Comparison of ENCODE assay signal across 21 cellular contexts in genomic region chr7:23967949-23968599, GRCh38.
DNase-seq lines count a peak whose midpoint lies in the region; ATAC-seq and TF ChIP-seq lines count a peak whose summit lies in the region.
"Had no signal": no experiment of that assay in that cellular context is flagged by ENCODE, and none has a peak within 500 bp of the region (broad histone marks: within the 10 kb centered on the region; RNA-seq: fewer than 3 reads in every experiment).

No MANE protein-coding gene starts in this region.

- H3K9me3 Mint-ChIP-seq in activated CD4-positive, alpha-beta T cell treated with anti-CD3 and anti-CD28 coated beads, Interleukin-2, amount 10 ng/mL, durations not matched to agents 24 days and 14 days: peaks cover 4% of the 10 kb centered on the region
- H3K9me3 Mint-ChIP-seq in GM23338: no peaks in the 10 kb centered on the region
- 0 out of 2 replicates have a peak, but pooled peaks cover 5% of the 10 kb centered on the region for H3K9me3 Mint-ChIP-seq in WTC11
- H3K9me3 Mint-ChIP-seq in neural progenitor cell: peaks cover 6% of the 10 kb centered on the region
- H3K9me3 Mint-ChIP-seq: activated CD4-positive, alpha-beta T cell treated with anti-CD3 and anti-CD28 coated beads, Interleukin-2, amount 10 ng/mL, durations not matched to agents 7 days and 5 days had no signal

- H3K4me2 ChIP-seq in GM23338 (no peak overlapping the region), neural progenitor cell (peak overlapping the region; percentile 40)
- H3K4me2 ChIP-seq: KMS-11 had no signal

- H2AFZ ChIP-seq in GM23338 (peak overlapping the region; percentile 95), neural progenitor cell (replicated peaks) (peak overlapping the region; percentile 36)

- DNase-seq in activated CD4-positive, alpha-beta T cell treated with anti-CD3 and anti-CD28 coated beads, Interleukin-2, amount 10 ng/mL, durations not matched to agents 24 days and 14 days: peak; percentile 58
- no peak for DNase-seq in activated CD4-positive, alpha-beta T cell treated with anti-CD3 and anti-CD28 coated beads for 1 hour
- DNase-seq in GM23338 (ENCODE audit: low spot score) (peak; percentile 14), WTC11 (ENCODE audit: low spot score) (no peak), neural progenitor cell (ENCODE audit: low spot score) (peak; percentile 29)
- no peak for DNase-seq in central memory CD4-positive, alpha-beta T cell
- DNase-seq: ACHN; activated CD4-positive, alpha-beta T cell treated with anti-CD3 and anti-CD28 coated beads, Interleukin-2, amount 10 ng/mL, durations not matched to agents 7 days and 5 days; activated naive CD4-positive, alpha-beta T cell treated with Interleukin-2 at 50 U/mL for 16 hours; islet precursor cell; midbrain; NCI-H187 treated with DMSO at 0.1 percent for 48 hours; NCI-H774; testis had no signal

- no peak overlapping the region for H3K9ac ChIP-seq in neural progenitor cell
- H3K9ac ChIP-seq: KMS-11 had no signal

- no peak overlapping the region for H3K27ac ChIP-seq in GM23338 (ENCODE audit: low read depth)
- H3K27ac ChIP-seq in neural progenitor cell: peak overlapping the region; percentile 56
- H3K27ac ChIP-seq: breast epithelium, gastroesophageal sphincter, KMS-11, skin epidermis, testis had no signal

- H3F3A ChIP-seq in GM23338 (replicated peaks; ENCODE audit: low read depth) (no peaks in the 10 kb centered on the region), neural progenitor cell (ENCODE audit: low read depth) (peaks cover 9% of the 10 kb centered on the region)

- no peaks in the 10 kb centered on the region for H3K27me3 Mint-ChIP-seq in activated CD4-positive, alpha-beta T cell treated with anti-CD3 and anti-CD28 coated beads, Interleukin-2, amount 10 ng/mL, durations not matched to agents 24 days and 14 days
- no peaks in the 10 kb centered on the region for H3K27me3 Mint-ChIP-seq in GM23338 (ENCODE audit: insufficient read depth, low read depth, poor library complexity)
- H3K27me3 Mint-ChIP-seq in WTC11 (ENCODE audit: low read depth): no peaks in the 10 kb centered on the region
- H3K27me3 Mint-ChIP-seq in neural progenitor cell (ENCODE audit: insufficient read depth, low read depth): peaks cover 6% of the 10 kb centered on the region
- H3K27me3 Mint-ChIP-seq: activated CD4-positive, alpha-beta T cell treated with anti-CD3 and anti-CD28 coated beads, Interleukin-2, amount 10 ng/mL, durations not matched to agents 7 days and 5 days had no signal

- H3K36me3 ChIP-seq in GM23338 (ENCODE audit: insufficient read depth) (no peaks in the 10 kb centered on the region), neural progenitor cell (no peaks in the 10 kb centered on the region)
- H3K36me3 ChIP-seq: breast epithelium, gastroesophageal sphincter had no signal

- H4K20me1 ChIP-seq in GM23338 (replicated peaks; ENCODE audit: insufficient read depth): no peaks in the 10 kb centered on the region
- no peaks in the 10 kb centered on the region for H4K20me1 ChIP-seq in neural progenitor cell (ENCODE audit: low read depth)

- H3K4me3 Mint-ChIP-seq in activated CD4-positive, alpha-beta T cell treated with anti-CD3 and anti-CD28 coated beads, Interleukin-2, amount 10 ng/mL, durations not matched to agents 24 days and 14 days: no peak overlapping the region
- H3K4me3 Mint-ChIP-seq in GM23338 (no peak overlapping the region), WTC11 (no peak overlapping the region), neural progenitor cell (no peak overlapping the region)
- H3K4me3 Mint-ChIP-seq: activated CD4-positive, alpha-beta T cell treated with anti-CD3 and anti-CD28 coated beads, Interleukin-2, amount 10 ng/mL, durations not matched to agents 7 days and 5 days had no signal

- POLR2A ChIA-PET in WTC11 (lab: Charles Lee): no interaction called here

- H3K27ac Mint-ChIP-seq in activated CD4-positive, alpha-beta T cell treated with anti-CD3 and anti-CD28 coated beads, Interleukin-2, amount 10 ng/mL, durations not matched to agents 24 days and 14 days: peak overlapping the region; percentile 71
- H3K27ac Mint-ChIP-seq in GM23338 (peak overlapping the region; percentile 55; the same call in 1 of the 2 replicates), WTC11 (no peak overlapping the region), neural progenitor cell (peak overlapping the region; percentile 84)
- H3K27ac Mint-ChIP-seq: activated CD4-positive, alpha-beta T cell treated with anti-CD3 and anti-CD28 coated beads, Interleukin-2, amount 10 ng/mL, durations not matched to agents 7 days and 5 days had no signal

- peaks cover 15% of the 10 kb centered on the region for H3K4me1 ChIP-seq in GM23338 (ENCODE audit: insufficient read depth)
- peaks cover 20% of the 10 kb centered on the region for H3K4me1 ChIP-seq in neural progenitor cell
- H3K4me1 ChIP-seq: breast epithelium, gastroesophageal sphincter, testis had no signal

- ATAC-seq in GM23338 (peak; percentile 75), WTC11 (peak; percentile 62), GM19035 (IDR thresholded peaks at IDR 0.05; ENCODE audit: unreplicated experiment) (no peak), HG02970 (IDR thresholded peaks at IDR 0.05; ENCODE audit: low FRiP score, unreplicated experiment) (no peak)
- ATAC-seq: gastroesophageal sphincter, Right ventricle myocardium inferior had no signal

- peaks cover 9% of the 10 kb centered on the region for H3K4me1 Mint-ChIP-seq in activated CD4-positive, alpha-beta T cell treated with anti-CD3 and anti-CD28 coated beads, Interleukin-2, amount 10 ng/mL, durations not matched to agents 24 days and 14 days
- H3K4me1 Mint-ChIP-seq in GM23338: peaks cover 27% of the 10 kb centered on the region
- H3K4me1 Mint-ChIP-seq in WTC11: peaks cover 26% of the 10 kb centered on the region
- peaks cover 21% of the 10 kb centered on the region for H3K4me1 Mint-ChIP-seq in neural progenitor cell

- no peak for TF ChIP-seq CTCF in GM23338 (conservative IDR thresholded peaks at IDR 0.05; ENCODE audit: low read depth in 2 of 2)
- no peak for TF ChIP-seq CTCF in WTC11 (IDR thresholded peaks at IDR 0.05)
- no peak for TF ChIP-seq CTCF in neural progenitor cell (IDR thresholded peaks at IDR 0.05)

- H3K36me3 Mint-ChIP-seq in activated CD4-positive, alpha-beta T cell treated with anti-CD3 and anti-CD28 coated beads, Interleukin-2, amount 10 ng/mL, durations not matched to agents 24 days and 14 days (ENCODE audit: low read depth): no peaks in the 10 kb centered on the region
- H3K36me3 Mint-ChIP-seq in GM23338 (ENCODE audit: low read depth) (no peaks in the 10 kb centered on the region), WTC11 (no peaks in the 10 kb centered on the region), neural progenitor cell (no peaks in the 10 kb centered on the region)

- H3K9me3 ChIP-seq in neural progenitor cell (ENCODE audit: low read depth): no peaks in the 10 kb centered on the region
- H3K9me3 ChIP-seq: breast epithelium, testis had no signal

- H3K79me2 ChIP-seq in GM23338 (replicated peaks; ENCODE audit: insufficient read depth): no peaks in the 10 kb centered on the region
- H3K79me2 ChIP-seq in neural progenitor cell (ENCODE audit: low read depth): no peaks in the 10 kb centered on the region

- intact Hi-C loops in activated CD4-positive, alpha-beta T cell treated with anti-CD3 and anti-CD28 coated beads, Interleukin-2, amount 10 ng/mL, durations not matched to agents 24 days and 14 days (cut with micrococcal nuclease): loop anchor here (2.0 kb wide), 1 partner anchor 73 kb away; no protein-coding TSS in a partner anchor

- no peaks in the 10 kb centered on the region for H3K27me3 ChIP-seq in GM23338 (ENCODE audit: insufficient read depth)
- H3K27me3 ChIP-seq in neural progenitor cell: no peaks in the 10 kb centered on the region
- H3K27me3 ChIP-seq: breast epithelium, gastroesophageal sphincter, testis had no signal

- H3K4me3 ChIP-seq in GM23338 (no peak overlapping the region), neural progenitor cell (no peak overlapping the region)
- H3K4me3 ChIP-seq: breast epithelium, gastroesophageal sphincter, skin epidermis, testis had no signal

- CTCF ChIA-PET in WTC11 (lab: Charles Lee): interaction anchor here (0.7 to 1.4 kb wide), 4 partner anchors 11 to 748 kb away, joined by 3 to 4 read pairs (median 4); no protein-coding TSS in a partner anchor

- H3K9me2 ChIP-seq in GM23338 (ENCODE audit: insufficient read depth): peaks cover 11% of the 10 kb centered on the region; the same call in 1 of the 2 replicates

TF ChIP-seq in GM23338, 12 proteins besides CTCF, POLR2A, EP300 and RAD21:
- TF ChIP-seq EZH2phosphoT487 (IDR thresholded peaks at IDR 0.05; ENCODE audit: unreplicated experiment): no peak
TF ChIP-seq in GM23338: peak in this region for 0.

TF ChIP-seq in WTC11, 78 proteins besides CTCF, POLR2A, EP300 and RAD21 (continues in another document):
- TF ChIP-seq GTF2I (CRISPR knock-in tag; conservative IDR thresholded peaks at IDR 0.05) (no peak), ARID4B (CRISPR knock-in tag; IDR thresholded peaks at IDR 0.05; ENCODE audit: borderline replicate concordance) (no peak), MXD4 (CRISPR knock-in tag; IDR thresholded peaks at IDR 0.05; ENCODE audit: borderline replicate concordance) (no peak)

Comparison
In these comparisons a context has a peak if more than half of its experiments do, and no peak if none do; other contexts are left out.
1. DNase-seq: peak in activated CD4-positive, alpha-beta T cell treated with anti-CD3 and anti-CD28 coated beads, Interleukin-2, amount 10 ng/mL, durations not matched to agents 24 days and 14 days (single experiment), GM23338 (single experiment) and neural progenitor cell (single experiment); none in activated CD4-positive, alpha-beta T cell treated with anti-CD3 and anti-CD28 coated beads for 1 hour (single experiment), WTC11 (single experiment) and central memory CD4-positive, alpha-beta T cell (single experiment).
2. ATAC-seq: peak in GM23338 (single experiment) and WTC11 (single experiment); none in GM19035 (single experiment) and HG02970 (single experiment).